Comparison of ENCODE assay signal across 8 cellular contexts in the genomic region with DNA sequence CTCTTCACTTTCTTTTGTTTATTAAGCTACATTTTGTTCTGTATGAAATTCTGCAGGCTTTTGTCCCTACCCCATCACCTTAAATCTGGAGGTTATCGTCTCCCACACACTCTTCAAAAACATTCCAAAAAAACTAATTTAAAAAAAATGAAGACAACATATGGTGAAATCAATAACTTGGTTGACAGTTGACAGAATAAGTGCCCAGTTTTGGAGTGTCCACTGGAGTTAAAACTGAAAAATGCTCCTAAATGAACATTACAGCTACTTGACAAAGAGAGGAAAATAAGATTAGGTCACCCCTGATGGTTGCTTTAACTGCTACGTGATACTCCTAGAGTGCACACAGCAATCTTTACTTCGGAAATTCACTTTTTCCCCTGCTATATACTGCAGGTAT. TPM values are rescaled to one million over a fixed set of nuclear protein-coding genes. Genes with fewer than 3 reads are reported as not detected.
DNase-seq lines count a peak whose midpoint lies in the region; ATAC-seq and TF ChIP-seq lines count a peak whose summit lies in the region.

No MANE protein-coding gene starts in this region.

- TF ChIP-seq POLR2A in erythroblast (IDR thresholded peaks at IDR 0.05; ENCODE audit: low read length) = no peak

- H3K36me3 ChIP-seq in DND-41 (ENCODE audit: insufficient read depth, low read length) (no peaks in the 10 kb centered on the region), NT2/D1 (ENCODE audit: insufficient read depth, insufficient read length, low read length) (no peaks in the 10 kb centered on the region), endocrine pancreas (ENCODE audit: control insufficient read depth, insufficient read depth, low read length) (no peaks in the 10 kb centered on the region), trophoblast cell (ENCODE audit: control insufficient read depth in 1 of 2, insufficient read depth in 2 of 2, low read length in 2 of 2) (no peaks in the 10 kb centered on the region)

- H4K8ac ChIP-seq in trophoblast cell (ENCODE audit: low read depth, low read length) = no peak overlapping the region

- H3K4me2 ChIP-seq in DND-41 (ENCODE audit: insufficient read depth, low read length) (peak overlapping the region; percentile 88), trophoblast cell (ENCODE audit: low read length) (peak overlapping the region; percentile 12)

- H2AFZ ChIP-seq in DND-41 (ENCODE audit: low read depth, low read length) (no peak overlapping the region), trophoblast cell (ENCODE audit: insufficient read depth, low read length, poor library complexity) (no peak overlapping the region)

- H4K91ac ChIP-seq in trophoblast cell (ENCODE audit: low read depth, low read length) = no peak overlapping the region

- no peak overlapping the region for H3K4ac ChIP-seq in trophoblast cell (ENCODE audit: low read depth, low read length)

- peaks cover 77% of the 10 kb centered on the region for H3K27me3 ChIP-seq in DND-41 (ENCODE audit: insufficient read depth, low read length, poor library complexity)
- H3K27me3 ChIP-seq in NT2/D1 (ENCODE audit: insufficient read depth, insufficient read length) = no peaks in the 10 kb centered on the region
- no peaks in the 10 kb centered on the region for H3K27me3 ChIP-seq in endocrine pancreas (ENCODE audit: control insufficient read depth, insufficient read depth, low read length)
- H3K27me3 ChIP-seq in trophoblast cell (ENCODE audit: insufficient read depth, low read length) = no peaks in the 10 kb centered on the region

- H3K23ac ChIP-seq in trophoblast cell (ENCODE audit: low read length) = no peak overlapping the region

- H4K12ac ChIP-seq in trophoblast cell (ENCODE audit: low read depth, low read length) = no peak overlapping the region

- H3K79me2 ChIP-seq in DND-41 (ENCODE audit: insufficient read depth, low read length) (no peaks in the 10 kb centered on the region), trophoblast cell (ENCODE audit: control insufficient read depth, insufficient read depth, low read length, poor library complexity) (peaks cover 18% of the 10 kb centered on the region)

- no peak overlapping the region for H3K14ac ChIP-seq in trophoblast cell (ENCODE audit: low read length)

- no peak overlapping the region for H2BK12ac ChIP-seq in trophoblast cell (ENCODE audit: low read length)

- WGBS in trophoblast cell (ENCODE audit: extremely low coverage, insufficient coverage, insufficient read length) = no CpG with 5 or more reads among the region's 3 CpGs

- H3K9me3 ChIP-seq in DND-41 (ENCODE audit: insufficient read depth, low read length, severe bottlenecking) (no peaks in the 10 kb centered on the region), NT2/D1 (ENCODE audit: insufficient read depth, low read length) (no peaks in the 10 kb centered on the region), endocrine pancreas (ENCODE audit: control insufficient read depth, low read length) (no peaks in the 10 kb centered on the region), trophoblast cell (ENCODE audit: insufficient read depth, low read depth, low read length) (no peaks in the 10 kb centered on the region)

- POLR2A ChIA-PET in GM10248 (lab: Yijun Ruan, JAX) = no interaction called here

- DNase-seq in DND-41 (no peak), NT2/D1 (ENCODE audit: low read depth, low spot score) (no peak), trophoblast cell (no peak), amygdala (lab: John Stamatoyannopoulos, UW) (no peak), GM10248 (ENCODE audit: extremely low spot score) (no peak), hypothalamus (lab: John Stamatoyannopoulos, UW) (no peak), erythroblast (lab: John Stamatoyannopoulos, UW) (no peak)

- 0 out of 2 replicates have a peak, but pooled peaks cover 3% of the 10 kb centered on the region for H4K20me1 ChIP-seq in DND-41 (ENCODE audit: insufficient read depth, low read length)

- TF ChIP-seq CTCF in DND-41 (IDR thresholded peaks at IDR 0.05; ENCODE audit: borderline replicate concordance, extremely low read depth, low read length, poor library complexity, severe bottlenecking) (no peak), GM10248 (IDR thresholded peaks at IDR 0.05; ENCODE audit: control extremely low read depth, extremely low read depth, low read depth, missing control alignments) (no peak)

- ATAC-seq in DND-41 (ENCODE audit: insufficient read depth, low read depth) = no peak

- peak overlapping the region in 1 of 2 experiments; percentile 64; a peak in 1 of 4 replicates for H3K4me3 ChIP-seq in DND-41 (ENCODE audit: low read depth in 1 of 2, low read length in 2 of 2)
- peak overlapping the region; percentile 80 for H3K4me3 ChIP-seq in NT2/D1 (ENCODE audit: insufficient read length, low read depth)
- peak overlapping the region; percentile 80 for H3K4me3 ChIP-seq in endocrine pancreas (ENCODE audit: control insufficient read depth, insufficient read depth, low read length)
- no peak overlapping the region for H3K4me3 ChIP-seq in trophoblast cell (ENCODE audit: low read depth, low read length)

- H3K9ac ChIP-seq in DND-41 (ENCODE audit: low read depth, low read length) = no peak overlapping the region
- H3K9ac ChIP-seq in NT2/D1 (ENCODE audit: insufficient read length, low read depth) = peak overlapping the region; percentile 16
- no peak overlapping the region for H3K9ac ChIP-seq in endocrine pancreas (ENCODE audit: control insufficient read depth, insufficient read depth, low read length)
- H3K9ac ChIP-seq in trophoblast cell (ENCODE audit: low read length) = no peak overlapping the region

- H3K79me1 ChIP-seq in trophoblast cell (ENCODE audit: low read length) = peaks cover 26% of the 10 kb centered on the region

- CTCF ChIA-PET in GM10248 (lab: Yijun Ruan, JAX) = interaction anchor here (0.9 to 1.6 kb wide), 4 partner anchors 12 to 17 kb away, joined by 3 to 5 read pairs (median 4); no protein-coding TSS in a partner anchor

- H3K4me1 ChIP-seq in DND-41 (ENCODE audit: insufficient read depth, low read length) (peaks cover 23% of the 10 kb centered on the region), NT2/D1 (ENCODE audit: insufficient read depth, insufficient read length) (no peaks in the 10 kb centered on the region), endocrine pancreas (ENCODE audit: control insufficient read depth, insufficient read depth, low read length) (peaks cover 19% of the 10 kb centered on the region), trophoblast cell (ENCODE audit: control insufficient read depth in 1 of 2, insufficient read depth in 2 of 2, low read length in 2 of 2) (peaks cover 0 to 3% of the 10 kb centered on the region in 2 experiments)

- no peak overlapping the region for H2BK120ac ChIP-seq in trophoblast cell (ENCODE audit: insufficient read depth, low read length, poor library complexity)

- H2AK5ac ChIP-seq in trophoblast cell (ENCODE audit: low read length) = no peak overlapping the region

- no peak overlapping the region for H3K27ac ChIP-seq in DND-41 (ENCODE audit: low read length)
- no peak overlapping the region for H3K27ac ChIP-seq in trophoblast cell (ENCODE audit: low read depth, low read length)

- H2BK5ac ChIP-seq in trophoblast cell (ENCODE audit: low read depth, low read length, poor library complexity) = no peak overlapping the region

- H3K18ac ChIP-seq in trophoblast cell (ENCODE audit: low read length) = no peak overlapping the region

RNA-seq across cellular contexts. Expression of a gene that starts 0.6 kb away (rescaled TPM):
- 9.7 and 10.8 TPM in 2 replicates for polyA plus RNA-seq in trophoblast cell (2013)
